ENCODE assay signal across 9 cellular contexts in genomic region chr14:90757452-90757851, GRCh38. TPM values are rescaled to one million over a fixed set of nuclear protein-coding genes. Genes with fewer than 3 reads are reported as not detected.
DNase-seq lines count a peak whose midpoint lies in the region; TF ChIP-seq lines count a peak whose summit lies in the region.
"Had no signal": no experiment of that assay in that cellular context is flagged by ENCODE, and none has a peak within 500 bp of the region (broad histone marks: within the 10 kb centered on the region; RNA-seq: fewer than 3 reads in every experiment).

No MANE protein-coding gene starts in this region.

- H3K4me1 Mint-ChIP-seq in activated T-cell treated with anti-CD3 and anti-CD28 coated beads, Interleukin-2, amount 50 U/mL, for 24 hours (ENCODE audit: low read depth): peaks cover 32% of the 10 kb centered on the region
- H3K4me1 Mint-ChIP-seq in activated naive CD8-positive, alpha-beta T cell treated with anti-CD3 and anti-CD28 coated beads for 36 hours: peaks cover 16% of the 10 kb centered on the region

- no peaks in the 10 kb centered on the region for H3K27me3 ChIP-seq in suprapubic skin
- H3K27me3 ChIP-seq: BE2C had no signal

- no peaks in the 10 kb centered on the region for H3K36me3 Mint-ChIP-seq in activated T-cell treated with anti-CD3 and anti-CD28 coated beads, Interleukin-2, amount 50 U/mL, for 24 hours (ENCODE audit: low read depth)
- peaks cover under 1% of the 10 kb centered on the region for H3K36me3 Mint-ChIP-seq in activated naive CD8-positive, alpha-beta T cell treated with anti-CD3 and anti-CD28 coated beads for 36 hours

- H3K27me3 Mint-ChIP-seq in activated T-cell treated with anti-CD3 and anti-CD28 coated beads, Interleukin-2, amount 50 U/mL, for 24 hours: no peaks in the 10 kb centered on the region
- H3K27me3 Mint-ChIP-seq in activated naive CD8-positive, alpha-beta T cell treated with anti-CD3 and anti-CD28 coated beads for 36 hours: peaks cover 19% of the 10 kb centered on the region

- peak overlapping the region; percentile 70 for H3K4me3 Mint-ChIP-seq in activated T-cell treated with anti-CD3 and anti-CD28 coated beads, Interleukin-2, amount 50 U/mL, for 24 hours
- peak overlapping the region; percentile 66 for H3K4me3 Mint-ChIP-seq in activated naive CD8-positive, alpha-beta T cell treated with anti-CD3 and anti-CD28 coated beads for 36 hours

- H3K9me3 Mint-ChIP-seq in activated T-cell treated with anti-CD3 and anti-CD28 coated beads, Interleukin-2, amount 50 U/mL, for 24 hours: peaks cover 2% of the 10 kb centered on the region
- peaks cover 3% of the 10 kb centered on the region for H3K9me3 Mint-ChIP-seq in activated naive CD8-positive, alpha-beta T cell treated with anti-CD3 and anti-CD28 coated beads for 36 hours

- no peaks in the 10 kb centered on the region for H3K36me3 ChIP-seq in suprapubic skin
- H3K36me3 ChIP-seq: BE2C had no signal

- 75% methylated on average over 3 of the region's 3 CpGs for WGBS in suprapubic skin

- peaks cover 17% of the 10 kb centered on the region for H3K4me1 ChIP-seq in suprapubic skin

- peak overlapping the region; percentile 63 for H3K4me3 ChIP-seq in suprapubic skin

- no peak for TF ChIP-seq EP300 in suprapubic skin (IDR thresholded peaks at IDR 0.05)

- no peak for DNase-seq in activated T-cell treated with anti-CD3 and anti-CD28 coated beads, Interleukin-2, amount 50 U/mL, for 24 hours
- DNase-seq in activated T-cell treated with anti-CD3 and anti-CD28 coated beads, Interleukin-2, amount 50 U/mL, for 48 hours: no peak
- DNase-seq in activated naive CD8-positive, alpha-beta T cell treated with anti-CD3 and anti-CD28 coated beads for 36 hours: no peak
- DNase-seq in medulla oblongata (ENCODE audit: extremely low spot score): peak; percentile 90
- no peak for DNase-seq in suprapubic skin (ENCODE audit: low spot score in 2 of 2)
- no peak for DNase-seq in stimulated activated naive CD4-positive, alpha-beta T cell treated with Interleukin-2 at 50 U/mL for 16 hours (lab: John Stamatoyannopoulos, UW)
- DNase-seq in GDM1 (lab: John Stamatoyannopoulos, UW): no peak
- no peak for DNase-seq in amniotic stem cell (lab: John Stamatoyannopoulos, UW)
- DNase-seq: BE2C had no signal

- no peak overlapping the region for H3K27ac Mint-ChIP-seq in activated T-cell treated with anti-CD3 and anti-CD28 coated beads, Interleukin-2, amount 50 U/mL, for 24 hours
- no peak overlapping the region for H3K27ac Mint-ChIP-seq in activated naive CD8-positive, alpha-beta T cell treated with anti-CD3 and anti-CD28 coated beads for 36 hours

- no peak for TF ChIP-seq POLR2A in suprapubic skin (IDR thresholded peaks at IDR 0.05)

- H3K27ac ChIP-seq in suprapubic skin: no peak overlapping the region

- no peak for TF ChIP-seq CTCF in suprapubic skin (IDR thresholded peaks at IDR 0.05)

- H3K9me3 ChIP-seq in suprapubic skin: no peaks in the 10 kb centered on the region
- H3K9me3 ChIP-seq: BE2C had no signal

RNA-seq across cellular contexts. Expression of gene TTC7B, which starts 58.8 kb away (rescaled TPM):
- total RNA-seq in activated naive CD8-positive, alpha-beta T cell treated with anti-CD3 and anti-CD28 coated beads for 36 hours: 1 to 10 TPM; 7.1 to 7.6 TPM
- 10 to 100 TPM; 14.3 to 48.9 (median 32.5) TPM for total RNA-seq in suprapubic skin
